ENCODE assay signal across 8 cellular contexts in the genomic region with DNA sequence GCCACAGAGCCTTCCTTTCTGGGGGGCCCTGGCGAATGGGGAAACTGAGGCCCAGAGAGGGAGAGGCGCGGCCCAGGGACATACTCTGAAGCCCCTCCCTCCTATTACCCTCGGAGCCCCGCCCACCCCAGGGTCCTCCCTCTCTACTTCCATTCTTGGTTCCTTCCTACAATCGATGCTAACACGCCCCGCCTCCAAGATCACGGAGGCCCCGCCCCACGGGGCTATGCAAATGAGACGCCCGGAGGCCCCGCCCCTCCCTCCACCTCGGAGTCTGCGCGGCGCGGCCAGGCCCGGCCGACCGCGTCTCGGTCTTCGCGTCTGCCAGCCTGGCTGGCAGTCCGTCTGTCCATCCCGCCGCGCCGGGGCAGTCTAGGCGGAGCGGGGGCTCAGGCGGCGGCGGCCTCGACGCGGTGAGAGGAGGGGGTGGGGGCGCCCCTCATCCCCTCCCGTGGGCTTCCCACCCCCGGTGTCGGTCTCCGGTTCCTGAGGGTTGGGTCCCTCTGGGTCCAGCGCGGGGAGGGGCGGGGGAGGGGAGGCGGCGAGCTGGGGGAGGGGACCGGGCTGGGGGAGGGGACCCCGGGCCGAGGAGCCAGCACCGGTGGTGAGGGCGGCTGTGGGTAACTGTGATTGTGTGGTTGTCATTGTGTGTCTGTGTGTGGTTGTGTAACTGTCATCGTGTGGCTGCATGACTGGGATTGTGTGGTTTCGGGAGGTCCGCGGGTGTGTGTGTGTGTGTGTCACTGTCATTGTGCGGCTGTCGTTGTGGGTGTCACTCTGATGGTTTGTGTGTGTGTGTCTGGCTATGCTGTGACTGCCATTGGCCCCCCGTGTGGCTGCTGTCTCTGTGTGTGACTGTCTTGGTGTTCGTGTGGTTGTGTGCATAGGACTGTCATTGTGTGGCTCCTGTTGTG. TPM values are rescaled to one million over a fixed set of nuclear protein-coding genes. Genes with fewer than 3 reads are reported as not detected.
DNase-seq lines count a peak whose midpoint lies in the region; ATAC-seq, FAIRE-seq and TF ChIP-seq lines count a peak whose summit lies in the region.

Gene PLPPR2 (plus strand): TSS at position 273 of the 914 bp plus-strand sequence. CDS start 2,242 bp downstream, outside the sequence.

- H3K9me3 Mint-ChIP-seq in activated CD4-positive, alpha-beta T cell treated with anti-CD3 and anti-CD28 coated beads for 36 hours (ENCODE audit: low read depth) = no peaks in the 10 kb centered on the region

- TF ChIP-seq POLR2A in H54 (IDR thresholded peaks at IDR 0.05; ENCODE audit: low read depth, low read length) = peak; percentile 89

- peaks cover 13% of the 10 kb centered on the region for H3K27me3 Mint-ChIP-seq in activated CD4-positive, alpha-beta T cell treated with anti-CD3 and anti-CD28 coated beads for 36 hours

- H3K27ac Mint-ChIP-seq in activated CD4-positive, alpha-beta T cell treated with anti-CD3 and anti-CD28 coated beads for 36 hours = peak within 1 kb of the TSS; percentile 23

- H3K4me1 Mint-ChIP-seq in activated CD4-positive, alpha-beta T cell treated with anti-CD3 and anti-CD28 coated beads for 36 hours = peaks cover 7% of the 10 kb centered on the region

- no peak for TF ChIP-seq CTCF in kidney epithelial cell (IDR thresholded peaks at IDR 0.05; ENCODE audit: insufficient read depth, low read length, poor library complexity, severe bottlenecking)

- no peaks in the 10 kb centered on the region for H3K36me3 Mint-ChIP-seq in activated CD4-positive, alpha-beta T cell treated with anti-CD3 and anti-CD28 coated beads for 36 hours (ENCODE audit: low read depth)

- intact Hi-C loops in activated CD4-positive, alpha-beta T cell treated with anti-CD3 and anti-CD28 coated beads for 36 hours (cut with DNase I, micrococcal nuclease) = loop anchor here (1.0 kb wide), 5 partner anchors 9 to 158 kb away; partner anchors contain the start of genes CCDC159 (in 2 of the 2), TMEM205 (in 2 of the 2), KANK2 (in 1 of the 2) and RAB3D (in 1 of the 2)

- peak within 1 kb of the TSS; percentile 43 for H3K4me3 Mint-ChIP-seq in activated CD4-positive, alpha-beta T cell treated with anti-CD3 and anti-CD28 coated beads for 36 hours

- peaks cover 6% of the 10 kb centered on the region for H3K27me3 ChIP-seq in kidney epithelial cell (ENCODE audit: control insufficient read depth, insufficient read depth, low read length)

- no peak for FAIRE-seq in H54 (lab: Jason Lieb, UNC)

- DNase-seq in Ammon's horn (ENCODE audit: low spot score) = peak; percentile 94
- peak; percentile 81 for DNase-seq in H54 (ENCODE audit: insufficient read length, low spot score)
- peak; percentile 82 for DNase-seq in NCI-H446 treated with DMSO at 0.1 percent for 48 hours (lab: John Stamatoyannopoulos, UW)
- peak; percentile 92 for DNase-seq in activated CD4-positive, alpha-beta T cell treated with anti-CD3 and anti-CD28 coated beads for 36 hours
- DNase-seq in cerebellum (ENCODE audit: low spot score) = peak; percentile 98
- no peak for DNase-seq in kidney epithelial cell (ENCODE audit: low read depth)
- peak; percentile 81 to 90 (median 81) for DNase-seq in stimulated activated CD4-positive, alpha-beta T cell treated with anti-CD3 and anti-CD28 coated beads, Interleukin-12 subunit alpha, Interleukin-12 subunit beta, amount 100 ng/mL, for 48 hours (ENCODE audit: low read depth in 2 of 3, low spot score in 1 of 3)

- peak; percentile 95 for ATAC-seq in activated CD4-positive, alpha-beta T cell treated with anti-CD3 and anti-CD28 coated beads for 36 hours
- no peak for ATAC-seq in HG02642 (IDR thresholded peaks at IDR 0.05; ENCODE audit: poor library complexity, unreplicated experiment)

- POLR2A ChIA-PET in activated CD4-positive, alpha-beta T cell treated with anti-CD3 and anti-CD28 coated beads for 36 hours (lab: Charles Lee) = no interaction called here

- peak within 1 kb of the TSS; percentile 56 for H3K4me3 ChIP-seq in kidney epithelial cell (ENCODE audit: low read depth, low read length)

- CTCF ChIA-PET in activated CD4-positive, alpha-beta T cell treated with anti-CD3 and anti-CD28 coated beads for 36 hours (lab: Charles Lee) = no interaction called here

- H3K36me3 ChIP-seq in kidney epithelial cell (ENCODE audit: control insufficient read depth, insufficient read depth, low read length) = no peaks in the 10 kb centered on the region

RNA-seq across cellular contexts. Expression of gene PLPPR2, which starts in this region (rescaled TPM):
- total RNA-seq in activated CD4-positive, alpha-beta T cell treated with anti-CD3 and anti-CD28 coated beads for 36 hours = 1 to 10 TPM; 2.1 to 2.2 TPM
- 23.7 TPM for total RNA-seq in cerebellum
- 6.7 and 14.0 TPM in 2 replicates for total RNA-seq in kidney epithelial cell
